Comparison of ENCODE assay signal across 1 cellular context in genomic region chr2:199455533-199456382, GRCh38.
A peak's percentile ranks its signal among the peaks of the same experiment; 100 is the strongest.
TF ChIP-seq lines count a peak whose summit lies in the region.

No MANE protein-coding gene starts in this region.

TF ChIP-seq in HepG2, 621 proteins besides CTCF, POLR2A, EP300 and RAD21 (continued from another document and continues in another):
- TF ChIP-seq TIGD3 (CRISPR knock-in tag; IDR thresholded peaks at IDR 0.05; ENCODE audit: borderline replicate concordance) (no peak), DZIP1 (CRISPR knock-in tag; IDR thresholded peaks at IDR 0.05) (no peak), KDM1A (CRISPR knock-in tag; IDR thresholded peaks at IDR 0.05) (0 out of 2 replicates have a peak, but pooled peaks have one; percentile 24), FUBP1 (CRISPR knock-in tag; IDR thresholded peaks at IDR 0.05; ENCODE audit: borderline replicate concordance) (no peak), IRF2 (CRISPR knock-in tag; IDR thresholded peaks at IDR 0.05) (no peak; the same call in none of the 2 replicates), TAF15 (IDR thresholded peaks at IDR 0.05; ENCODE audit: low read depth, low read length, poor library complexity, severe bottlenecking) (no peak), ZNF513 (CRISPR knock-in tag; conservative IDR thresholded peaks at IDR 0.05) (no peak), THAP11 (CRISPR knock-in tag; IDR thresholded peaks at IDR 0.05) (peak; percentile 59; the same call in 1 of the 2 replicates), ZNF382 (CRISPR knock-in tag; IDR thresholded peaks at IDR 0.05; ENCODE audit: borderline replicate concordance) (no peak), ARNT2 (CRISPR knock-in tag; IDR thresholded peaks at IDR 0.05; ENCODE audit: low read depth) (peak; percentile 83), YEATS4 (CRISPR knock-in tag; IDR thresholded peaks at IDR 0.05; ENCODE audit: borderline replicate concordance) (peak; percentile 91), ZBTB26 (CRISPR knock-in tag; IDR thresholded peaks at IDR 0.05; ENCODE audit: borderline replicate concordance) (no peak), REL (CRISPR knock-in tag; conservative IDR thresholded peaks at IDR 0.05) (no peak), ZNF674 (CRISPR knock-in tag; IDR thresholded peaks at IDR 0.05; ENCODE audit: low read depth) (no peak), HMG20A (CRISPR knock-in tag; IDR thresholded peaks at IDR 0.05; ENCODE audit: borderline replicate concordance) (peak; percentile 12; the same call in 1 of the 2 replicates), ZNF605 (CRISPR knock-in tag; IDR thresholded peaks at IDR 0.05) (no peak; the same call in 1 of the 2 replicates), ZNF598 (CRISPR knock-in tag; IDR thresholded peaks at IDR 0.05; ENCODE audit: borderline replicate concordance) (peak; percentile 80; the same call in 1 of the 2 replicates), SNAPC2 (CRISPR knock-in tag; IDR thresholded peaks at IDR 0.05) (no peak), PATZ1 (CRISPR knock-in tag; IDR thresholded peaks at IDR 0.05) (peak; percentile 67), U2AF1 (optimal IDR thresholded peaks at IDR 0.05; ENCODE audit: low read depth, low read length) (no peak), GZF1 (CRISPR knock-in tag; IDR thresholded peaks at IDR 0.05) (no peak), THRA (CRISPR knock-in tag; IDR thresholded peaks at IDR 0.05; ENCODE audit: borderline replicate concordance) (peak; percentile 76), RFX5 (IDR thresholded peaks at IDR 0.05; ENCODE audit: low read depth, low read length) (no peak), SNAPC4 (CRISPR knock-in tag; IDR thresholded peaks at IDR 0.05) (peak; percentile 77; the same call in 1 of the 2 replicates), HOXA7 (CRISPR knock-in tag; IDR thresholded peaks at IDR 0.05) (no peak), ZSCAN31 (CRISPR knock-in tag; IDR thresholded peaks at IDR 0.05; ENCODE audit: low read depth) (peak; percentile 93), ZNF350 (CRISPR knock-in tag; IDR thresholded peaks at IDR 0.05; ENCODE audit: borderline replicate concordance, low read depth) (no peak; the same call in none of the 2 replicates), ZNF335 (CRISPR knock-in tag; IDR thresholded peaks at IDR 0.05) (no peak), PHB2 (IDR thresholded peaks at IDR 0.05; ENCODE audit: partially characterized antibody) (no peak), ZNF576 (CRISPR knock-in tag; IDR thresholded peaks at IDR 0.05) (0 out of 2 replicates have a peak, but pooled peaks have one; percentile 66), MEIS2 (CRISPR knock-in tag; IDR thresholded peaks at IDR 0.05) (peak; percentile 91), SOX6 (IDR thresholded peaks at IDR 0.05) (no peak), SOX6 (CRISPR knock-in tag; IDR thresholded peaks at IDR 0.05) (peak; percentile 90)
